Comparison of ENCODE assay signal across 31 cellular contexts in the genomic region with DNA sequence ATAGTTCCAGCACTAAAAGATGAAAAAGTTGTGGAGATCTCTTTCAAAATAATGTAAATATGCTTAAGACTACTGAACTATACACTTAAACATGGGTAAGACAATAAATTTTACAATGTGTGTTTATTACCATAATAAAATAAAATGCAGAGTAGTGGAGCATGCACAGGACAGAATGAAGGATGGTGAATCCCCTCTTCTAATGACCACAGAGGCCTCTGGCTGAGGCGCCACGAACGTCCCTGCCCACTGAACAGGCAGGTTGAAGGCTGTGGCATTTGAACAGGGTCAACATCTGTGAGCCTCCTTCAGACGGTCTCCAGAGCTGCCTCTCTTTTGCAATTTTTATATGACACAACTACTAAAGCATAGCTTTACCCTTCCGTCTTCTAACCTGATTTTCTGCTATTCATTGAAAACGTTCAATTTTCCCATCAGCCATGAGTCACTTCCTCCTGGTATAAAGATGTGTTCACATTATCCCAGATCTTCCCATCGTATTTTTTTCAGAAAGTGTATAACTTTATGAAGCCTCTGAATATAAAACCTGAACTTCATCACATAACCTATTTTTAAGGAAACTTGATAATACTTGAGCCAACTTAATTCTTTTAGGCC. TPM values are rescaled to one million over a fixed set of nuclear protein-coding genes. Genes with fewer than 3 reads are reported as not detected.
"Had no signal": no experiment of that assay in that cellular context is flagged by ENCODE, and none has a peak within 500 bp of the region (broad histone marks: within the 10 kb centered on the region; RNA-seq: fewer than 3 reads in every experiment).

No MANE protein-coding gene starts in this region.

- H3K79me2 ChIP-seq: parathyroid adenoma had no signal

- H3K4me2 ChIP-seq: neural progenitor cell had no signal

- H3K27me3 ChIP-seq: neural progenitor cell, sigmoid colon, upper lobe of left lung had no signal

- H3K9me3 Mint-ChIP-seq: activated CD4-positive, alpha-beta memory T cell treated with anti-CD3 and anti-CD28 coated beads, Interleukin-2, amount 10 ng/mL, durations not matched to agents 7 days and 5 days; activated CD4-positive, alpha-beta T cell treated with anti-CD3 and anti-CD28 coated beads, Interleukin-2, amount 10 ng/mL, durations not matched to agents 7 days and 5 days; activated naive CD4-positive, alpha-beta T cell treated with anti-CD3 and anti-CD28 coated beads, Interleukin-2, amount 10 ng/mL, durations not matched to agents 7 days and 5 days; activated naive CD8-positive, alpha-beta T cell treated with anti-CD3 and anti-CD28 coated beads, Interleukin-2, amount 10 ng/mL, durations not matched to agents 7 days and 5 days; activated T-cell treated with anti-CD3 and anti-CD28 coated beads, Interleukin-2, amount 50 U/mL, for 24 hours; natural killer cell; neural progenitor cell; stimulated activated memory B cell treated with anti-CD40 and anti-IgM and Interleukin-4, amounts not matched to agents 10 μg/mL and 1 μg/mL and 100 μg/mL, for 72 hours; stimulated activated naive CD8-positive, alpha-beta T cell treated with anti-CD3 and anti-CD28 coated beads, Interleukin-15, amount 100 ng/mL, for 72 hours had no signal

- H3K4me3 ChIP-seq: neural progenitor cell, psoas muscle, sigmoid colon, upper lobe of left lung had no signal

- H3K4me1 ChIP-seq: parathyroid adenoma, sigmoid colon, upper lobe of left lung had no signal

- ATAC-seq: esophagus mucosa; natural killer cell; psoas muscle; stimulated activated memory B cell treated with anti-CD40 and anti-IgM and Interleukin-4, amounts not matched to agents 10 μg/mL and 1 μg/mL and 100 μg/mL, for 72 hours; stimulated activated naive CD8-positive, alpha-beta T cell treated with anti-CD3 and anti-CD28 coated beads, Interleukin-15, amount 100 ng/mL, for 72 hours; T-helper 17 cell had no signal

- H3K4me1 Mint-ChIP-seq: activated CD4-positive, alpha-beta memory T cell treated with anti-CD3 and anti-CD28 coated beads, Interleukin-2, amount 10 ng/mL, durations not matched to agents 7 days and 5 days; activated CD4-positive, alpha-beta T cell treated with anti-CD3 and anti-CD28 coated beads, Interleukin-2, amount 10 ng/mL, durations not matched to agents 7 days and 5 days; activated naive CD4-positive, alpha-beta T cell treated with anti-CD3 and anti-CD28 coated beads, Interleukin-2, amount 10 ng/mL, durations not matched to agents 7 days and 5 days; activated naive CD8-positive, alpha-beta T cell treated with anti-CD3 and anti-CD28 coated beads, Interleukin-2, amount 10 ng/mL, durations not matched to agents 7 days and 5 days; natural killer cell; stimulated activated memory B cell treated with anti-CD40 and anti-IgM and Interleukin-4, amounts not matched to agents 10 μg/mL and 1 μg/mL and 100 μg/mL, for 72 hours had no signal

- H3K9me3 ChIP-seq: psoas muscle, sigmoid colon, upper lobe of left lung had no signal

- H3K4me3 Mint-ChIP-seq: activated CD4-positive, alpha-beta memory T cell treated with anti-CD3 and anti-CD28 coated beads, Interleukin-2, amount 10 ng/mL, durations not matched to agents 7 days and 5 days; activated CD4-positive, alpha-beta T cell treated with anti-CD3 and anti-CD28 coated beads, Interleukin-2, amount 10 ng/mL, durations not matched to agents 7 days and 5 days; activated naive CD4-positive, alpha-beta T cell treated with anti-CD3 and anti-CD28 coated beads, Interleukin-2, amount 10 ng/mL, durations not matched to agents 7 days and 5 days; activated naive CD8-positive, alpha-beta T cell treated with anti-CD3 and anti-CD28 coated beads, Interleukin-2, amount 10 ng/mL, durations not matched to agents 7 days and 5 days; activated T-cell treated with anti-CD3 and anti-CD28 coated beads, Interleukin-2, amount 50 U/mL, for 24 hours; natural killer cell; neural progenitor cell; stimulated activated memory B cell treated with anti-CD40 and anti-IgM and Interleukin-4, amounts not matched to agents 10 μg/mL and 1 μg/mL and 100 μg/mL, for 72 hours; stimulated activated naive CD8-positive, alpha-beta T cell treated with anti-CD3 and anti-CD28 coated beads, Interleukin-15, amount 100 ng/mL, for 72 hours; T-helper 17 cell had no signal

- H3K9ac ChIP-seq: neural progenitor cell, parathyroid adenoma had no signal

- H3K27ac ChIP-seq: neural progenitor cell, parathyroid adenoma, psoas muscle, sigmoid colon, upper lobe of left lung had no signal

- H3K36me3 ChIP-seq: neural progenitor cell, sigmoid colon, upper lobe of left lung had no signal

- DNase-seq: activated CD4-positive, alpha-beta memory T cell treated with anti-CD3 and anti-CD28 coated beads, Interleukin-2, amount 10 ng/mL, durations not matched to agents 7 days and 5 days; activated CD4-positive, alpha-beta T cell treated with anti-CD3 and anti-CD28 coated beads, Interleukin-2, amount 10 ng/mL, durations not matched to agents 7 days and 5 days; activated CD4-positive, CD25-positive, alpha-beta regulatory T cell treated with anti-CD3 and anti-CD28 coated beads, Interleukin-2, amount 50 U/mL, for 72 hours; activated CD8-positive, alpha-beta memory T cell treated with anti-CD3 and anti-CD28 coated beads, Interleukin-2, amount 50 U/mL, for 48 hours; activated gamma-delta T cell; activated naive CD4-positive, alpha-beta T cell treated with anti-CD3 and anti-CD28 coated beads, Interleukin-2, amount 10 ng/mL, durations not matched to agents 7 days and 5 days; activated naive CD8-positive, alpha-beta T cell treated with anti-CD3 and anti-CD28 coated beads, Interleukin-2, amount 10 ng/mL, durations not matched to agents 7 days and 5 days; activated T-cell treated with anti-CD3 and anti-CD28 coated beads, Interleukin-2, amount 50 U/mL, for 24 hours; central memory CD4-positive, alpha-beta T cell; midbrain; natural killer cell; occipital lobe; psoas muscle; sigmoid colon; small intestine; stimulated activated CD4-positive, alpha-beta T cell treated with anti-CD3 and anti-CD28 coated beads, Interleukin-4, amount 100 ng/mL, for 4 hours; stimulated activated CD8-positive, alpha-beta memory T cell treated with anti-CD3 and anti-CD28 coated beads, Interleukin-4, amount 100 ng/mL, for 48 hours; stimulated activated naive CD8-positive, alpha-beta T cell treated with anti-CD3 and anti-CD28 coated beads, Interleukin-15, amount 100 ng/mL, for 72 hours; substantia nigra; T-helper 17 cell; T1000; upper lobe of left lung had no signal

- H2AFZ ChIP-seq: parathyroid adenoma had no signal

- FAIRE-seq: endothelial cell of umbilical vein, frontal cortex, islet of Langerhans, small intestine had no signal

- H3K27me3 Mint-ChIP-seq: stimulated activated memory B cell treated with anti-CD40 and anti-IgM and Interleukin-4, amounts not matched to agents 10 μg/mL and 1 μg/mL and 100 μg/mL, for 72 hours had no signal

- H3K27ac Mint-ChIP-seq: activated CD4-positive, alpha-beta memory T cell treated with anti-CD3 and anti-CD28 coated beads, Interleukin-2, amount 10 ng/mL, durations not matched to agents 7 days and 5 days; activated CD4-positive, alpha-beta T cell treated with anti-CD3 and anti-CD28 coated beads, Interleukin-2, amount 10 ng/mL, durations not matched to agents 7 days and 5 days; activated naive CD4-positive, alpha-beta T cell treated with anti-CD3 and anti-CD28 coated beads, Interleukin-2, amount 10 ng/mL, durations not matched to agents 7 days and 5 days; activated naive CD8-positive, alpha-beta T cell treated with anti-CD3 and anti-CD28 coated beads, Interleukin-2, amount 10 ng/mL, durations not matched to agents 7 days and 5 days; activated T-cell treated with anti-CD3 and anti-CD28 coated beads, Interleukin-2, amount 50 U/mL, for 24 hours; natural killer cell; neural progenitor cell; stimulated activated memory B cell treated with anti-CD40 and anti-IgM and Interleukin-4, amounts not matched to agents 10 μg/mL and 1 μg/mL and 100 μg/mL, for 72 hours; stimulated activated naive CD8-positive, alpha-beta T cell treated with anti-CD3 and anti-CD28 coated beads, Interleukin-15, amount 100 ng/mL, for 72 hours; T-helper 17 cell had no signal

- H3K36me3 Mint-ChIP-seq: activated naive CD4-positive, alpha-beta T cell treated with anti-CD3 and anti-CD28 coated beads, Interleukin-2, amount 10 ng/mL, durations not matched to agents 7 days and 5 days; activated naive CD8-positive, alpha-beta T cell treated with anti-CD3 and anti-CD28 coated beads, Interleukin-2, amount 10 ng/mL, durations not matched to agents 7 days and 5 days; natural killer cell; neural progenitor cell; stimulated activated memory B cell treated with anti-CD40 and anti-IgM and Interleukin-4, amounts not matched to agents 10 μg/mL and 1 μg/mL and 100 μg/mL, for 72 hours had no signal

RNA-seq across cellular contexts. Expression of gene ADGRF4, which starts 37.8 kb away (rescaled TPM):
- total RNA-seq: activated CD4-positive, alpha-beta memory T cell treated with anti-CD3 and anti-CD28 coated beads, Interleukin-2, amount 10 ng/mL, durations not matched to agents 7 days and 5 days; activated CD4-positive, alpha-beta T cell treated with anti-CD3 and anti-CD28 coated beads, Interleukin-2, amount 10 ng/mL, durations not matched to agents 7 days and 5 days; activated naive CD8-positive, alpha-beta T cell treated with anti-CD3 and anti-CD28 coated beads, Interleukin-2, amount 10 ng/mL, durations not matched to agents 7 days and 5 days; endothelial cell of umbilical vein; frontal cortex; liver; natural killer cell; occipital lobe; T-helper 17 cell had no signal
- polyA plus RNA-seq: endothelial cell of umbilical vein, liver, small intestine had no signal

RNA-seq across cellular contexts. Expression of gene OPN5, which starts 45.6 kb away (rescaled TPM):
- total RNA-seq: activated CD4-positive, alpha-beta memory T cell treated with anti-CD3 and anti-CD28 coated beads, Interleukin-2, amount 10 ng/mL, durations not matched to agents 7 days and 5 days; activated CD4-positive, alpha-beta T cell treated with anti-CD3 and anti-CD28 coated beads, Interleukin-2, amount 10 ng/mL, durations not matched to agents 7 days and 5 days; activated naive CD8-positive, alpha-beta T cell treated with anti-CD3 and anti-CD28 coated beads, Interleukin-2, amount 10 ng/mL, durations not matched to agents 7 days and 5 days; endothelial cell of umbilical vein; esophagus mucosa; frontal cortex; liver; natural killer cell; occipital lobe; sigmoid colon; T-helper 17 cell; upper lobe of left lung had no signal
- polyA plus RNA-seq: endothelial cell of umbilical vein, liver, sigmoid colon, small intestine, thymus had no signal
